Comparison of ENCODE assay signal across 1 cellular context in genomic region chr14:96119947-96120346, GRCh38.
TF ChIP-seq lines count a peak whose summit lies in the region.

No MANE protein-coding gene starts in this region.

TF ChIP-seq in HepG2, 621 proteins besides CTCF, POLR2A, EP300 and RAD21 (continued from another document):
- peak in 1 of 2 experiments; percentile 93; a peak in 2 of 4 replicates for TF ChIP-seq ATF4 (CRISPR knock-in tag; IDR thresholded peaks at IDR 0.05)
- TF ChIP-seq CEBPB (IDR thresholded peaks at IDR 0.05; ENCODE audit: borderline replicate concordance, low read depth, low read length): peak; percentile 42; the same call in 1 of the 2 replicates
